In genomic region chrX:45322820-45323219, GRCh38 we compare ENCODE assay signal across 12 cellular contexts.
DNase-seq lines count a peak whose midpoint lies in the region; FAIRE-seq and TF ChIP-seq lines count a peak whose summit lies in the region.
"Had no signal": no experiment of that assay in that cellular context is flagged by ENCODE, and none has a peak within 500 bp of the region (broad histone marks: within the 10 kb centered on the region; RNA-seq: fewer than 3 reads in every experiment).

No MANE protein-coding gene starts in this region.

- no peaks in the 10 kb centered on the region for H3K79me2 ChIP-seq in MM.1S (ENCODE audit: low read length)

- DNase-seq in Caki2 (ENCODE audit: low read depth), result peak; percentile 1
- peak; percentile 46 for DNase-seq in LHCN-M2 (ENCODE audit: low read depth)
- peak; percentile 45 for DNase-seq in bronchial epithelial cell (ENCODE audit: low read depth)
- DNase-seq in inferior parietal cortex (ENCODE audit: extremely low spot score), result peak; percentile 1
- DNase-seq in NCI-H187 treated with DMSO at 0.1 percent for 48 hours (lab: John Stamatoyannopoulos, UW), result no peak
- DNase-seq in activated gamma-delta T cell treated with Interleukin-2 at 50 U/mL for 16 hours, result no peak
- DNase-seq in MM.1S, result no peak
- no peak for DNase-seq in retina
- DNase-seq: activated naive CD8-positive, alpha-beta T cell treated with anti-CD3 and anti-CD28 coated beads, Interleukin-2, amount 10 ng/mL, durations not matched to agents 7 days and 5 days; NCI-H1417 treated with DMSO at 0.1 percent for 48 hours had no signal

- H3K27ac ChIP-seq in MM.1S (ENCODE audit: low read length), result no peak overlapping the region
- H3K27ac ChIP-seq: prostate gland, tibial artery had no signal

- H3K4me1 ChIP-seq in MM.1S (ENCODE audit: low read length), result no peaks in the 10 kb centered on the region
- H3K4me1 ChIP-seq: prostate gland, tibial artery had no signal

- in situ Hi-C loops in Caki2 (cut with HindIII; ENCODE audit: low pct_unique_long_range_greater_than_20kb, low sequenced_read_pairs), result no loop called here

- H3K4me3 ChIP-seq in bronchial epithelial cell (ENCODE audit: low read depth, low read length) (no peak overlapping the region), MM.1S (ENCODE audit: low read length) (no peak overlapping the region)
- H3K4me3 ChIP-seq: prostate gland, tibial artery had no signal

- H3K27me3 ChIP-seq in bronchial epithelial cell (ENCODE audit: control insufficient read depth, insufficient read depth, low read length) (no peaks in the 10 kb centered on the region), MM.1S (replicated peaks; ENCODE audit: insufficient read depth, low read length) (no peaks in the 10 kb centered on the region)
- H3K27me3 ChIP-seq: tibial artery had no signal

- no peaks in the 10 kb centered on the region for H3K9me2 ChIP-seq in MM.1S (replicated peaks; ENCODE audit: insufficient read depth, low read length)

- no peaks in the 10 kb centered on the region for H3K36me3 ChIP-seq in bronchial epithelial cell (ENCODE audit: control insufficient read depth, insufficient read depth, low read length)
- no peaks in the 10 kb centered on the region for H3K36me3 ChIP-seq in MM.1S (replicated peaks; ENCODE audit: insufficient read depth, low read length)
- H3K36me3 ChIP-seq: prostate gland, tibial artery had no signal

- H3K9me3 ChIP-seq in MM.1S (replicated peaks; ENCODE audit: insufficient read depth, low read length), result no peaks in the 10 kb centered on the region
- H3K9me3 ChIP-seq: prostate gland, tibial artery had no signal

- no peak overlapping the region for H2AFZ ChIP-seq in MM.1S (ENCODE audit: low read length)

- H4K20me1 ChIP-seq in MM.1S (ENCODE audit: insufficient read depth, low read length), result no peaks in the 10 kb centered on the region

- H3K9ac ChIP-seq in MM.1S (ENCODE audit: low read length), result no peak overlapping the region

- FAIRE-seq in bronchial epithelial cell (lab: Jason Lieb, UNC), result no peak

- H3K4me2 ChIP-seq in MM.1S (ENCODE audit: low read depth, low read length), result no peak overlapping the region

- no peak for TF ChIP-seq CTCF in bronchial epithelial cell (IDR thresholded peaks at IDR 0.05; ENCODE audit: insufficient read depth, low read length, severe bottlenecking)
- TF ChIP-seq CTCF in MM.1S (IDR thresholded peaks at IDR 0.05; ENCODE audit: low read length), result no peak

- H3F3A ChIP-seq in MM.1S (ENCODE audit: insufficient read depth, low read length), result no peaks in the 10 kb centered on the region

Comparison
In these comparisons a context has a peak if more than half of its experiments do, and no peak if none do; other contexts are left out.
1. DNase-seq: peak in Caki2 (single experiment), LHCN-M2 (single experiment), bronchial epithelial cell (single experiment) and inferior parietal cortex (single experiment); none in NCI-H187 treated with DMSO at 0.1 percent for 48 hours (single experiment), activated gamma-delta T cell treated with Interleukin-2 at 50 U/mL for 16 hours (single experiment), MM.1S (single experiment) and retina (single experiment).